ENCODE assay signal across 10 cellular contexts in the genomic region with DNA sequence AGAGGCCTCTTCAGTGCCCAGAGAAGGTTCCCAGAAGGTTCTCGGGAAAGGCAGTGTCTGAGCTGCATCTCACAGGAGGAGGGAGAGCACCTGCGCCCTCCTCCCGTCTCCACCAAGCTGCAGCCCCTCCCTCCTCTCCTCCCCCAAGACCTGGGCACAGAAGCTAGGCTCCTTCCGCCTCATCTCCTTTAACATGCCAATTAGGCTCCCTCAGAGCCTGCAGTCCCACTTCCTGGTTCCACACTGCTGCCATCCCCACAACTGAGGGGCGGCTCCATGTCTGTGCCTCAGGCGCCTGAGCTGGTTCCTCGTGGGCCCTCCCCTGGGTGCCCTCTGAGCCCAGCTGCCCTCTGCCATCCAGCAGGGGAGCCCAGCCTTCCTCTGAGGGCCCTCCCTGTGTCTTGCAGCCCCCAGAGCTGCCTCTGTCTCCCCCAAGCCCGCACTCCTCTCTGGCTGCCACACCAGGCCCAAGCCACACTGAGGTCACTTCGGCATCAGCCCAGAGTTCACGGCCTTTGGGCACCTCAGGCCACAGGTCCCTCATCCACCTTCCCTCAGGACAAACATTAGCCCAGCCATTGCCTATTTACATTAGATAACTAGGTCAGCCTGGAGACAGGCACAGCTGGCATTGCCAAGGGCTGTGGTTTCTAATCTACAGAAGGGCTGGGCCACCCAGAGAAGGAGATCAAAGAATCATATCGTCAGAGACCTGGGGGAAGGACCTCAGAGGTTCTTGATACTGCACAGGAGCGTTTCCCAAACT. TPM values are rescaled to one million over a fixed set of nuclear protein-coding genes. Genes with fewer than 3 reads are reported as not detected.
DNase-seq lines count a peak whose midpoint lies in the region; ATAC-seq and TF ChIP-seq lines count a peak whose summit lies in the region.
"Had no signal": no experiment of that assay in that cellular context is flagged by ENCODE, and none has a peak within 500 bp of the region (broad histone marks: within the 10 kb centered on the region; RNA-seq: fewer than 3 reads in every experiment).

No MANE protein-coding gene starts in this region.

- H3K36me3 ChIP-seq in right atrium auricular region (no peaks in the 10 kb centered on the region), Karpas-422 (ENCODE audit: insufficient read depth, low read length) (no peaks in the 10 kb centered on the region)

- H3K27me3 ChIP-seq in right atrium auricular region (no peaks in the 10 kb centered on the region), Karpas-422 (ENCODE audit: low read length) (no peaks in the 10 kb centered on the region)

- no peak overlapping the region for H3K4me2 ChIP-seq in Karpas-422 (ENCODE audit: low read depth, low read length, poor library complexity, severe bottlenecking)

- no peak overlapping the region for H3K9ac ChIP-seq in Karpas-422 (ENCODE audit: low read length)

- no peaks in the 10 kb centered on the region for H4K20me1 ChIP-seq in Karpas-422 (ENCODE audit: insufficient read depth, low read depth, low read length)

- H3K4me3 ChIP-seq in right atrium auricular region, result no peak overlapping the region
- no peak overlapping the region for H3K4me3 ChIP-seq in Karpas-422 (ENCODE audit: low read length)

- H3K79me2 ChIP-seq in Karpas-422 (ENCODE audit: low read length), result no peaks in the 10 kb centered on the region

- DNase-seq in Daoy (ENCODE audit: low read depth) (peak; percentile 66), NCI-H69 (lab: John Stamatoyannopoulos, UW) (peak; percentile 94), right atrium auricular region (ENCODE audit: low spot score) (no peak), retina (peak; percentile 62), OCI-M2 (lab: John Stamatoyannopoulos, UW; ENCODE audit: unreplicated experiment) (no peak), Karpas-422 (no peak)
- DNase-seq: activated CD8-positive, alpha-beta memory T cell treated with anti-CD3 and anti-CD28 coated beads, Interleukin-2, amount 50 U/mL, for 48 hours; hypothalamus had no signal

- no peak for TF ChIP-seq CTCF in right atrium auricular region (IDR thresholded peaks at IDR 0.05)

- H3K27ac ChIP-seq in right atrium auricular region (peak overlapping the region; percentile 85 to 90), Karpas-422 (ENCODE audit: low read length) (no peak overlapping the region)

- no peak for ATAC-seq in HG02840 (IDR thresholded peaks at IDR 0.05; ENCODE audit: low FRiP score, unreplicated experiment)
- ATAC-seq in HG02884 (IDR thresholded peaks at IDR 0.05; ENCODE audit: unreplicated experiment), result no peak

- H2AFZ ChIP-seq in Karpas-422 (ENCODE audit: low read length), result no peak overlapping the region

- H3K4me1 ChIP-seq in right atrium auricular region (peaks cover 0 to 71% of the 10 kb centered on the region in 2 donors), Karpas-422 (ENCODE audit: low read length) (no peaks in the 10 kb centered on the region)

- no peaks in the 10 kb centered on the region for H3K9me2 ChIP-seq in Karpas-422 (replicated peaks; ENCODE audit: insufficient read depth, low read length)

- H3K9me3 ChIP-seq in right atrium auricular region (no peaks in the 10 kb centered on the region), Karpas-422 (ENCODE audit: low read length) (no peaks in the 10 kb centered on the region)

RNA-seq across cellular contexts. Expression of a gene that starts 28.9 kb away (rescaled TPM):
- 0.03 and 0.80 TPM in 2 replicates for total RNA-seq in Daoy (2014; rRNA removed; shearing (Covaris generic))
- total RNA-seq in right atrium auricular region, result 10 to 100 TPM; 47.5 to 50.0 TPM
- total RNA-seq in Karpas-422 (2014; rRNA removed; shearing (Covaris generic); ENCODE audit: low replicate concordance), result not detected in 2 replicates

RNA-seq across cellular contexts. Expression of a gene that starts 42.6 kb away (rescaled TPM):
- total RNA-seq in Daoy (2014; rRNA removed; shearing (Covaris generic)), result 18.5 and 19.1 TPM in 2 replicates
- 10 to 100 TPM; 34.2 to 55.7 TPM for total RNA-seq in right atrium auricular region
- total RNA-seq in Karpas-422 (2014; rRNA removed; shearing (Covaris generic); ENCODE audit: low replicate concordance), result 13.8 and 13.9 TPM in 2 replicates

Comparison
In these comparisons a context has a peak if more than half of its experiments do, and no peak if none do; other contexts are left out.
1. DNase-seq: peak in Daoy (single experiment), NCI-H69 (single experiment) and retina (single experiment); none in right atrium auricular region (single experiment), OCI-M2 (single experiment) and Karpas-422 (single experiment).
2. RNA of a gene that starts 28.9 kb away (total RNA-seq): 47.5 to 50.0 TPM in right atrium auricular region; 0.03 to 0.80 TPM in Daoy and not detected in Karpas-422; every median in the first group is over 10 times any median in the second.